ENCODE assay signal across 21 cellular contexts in genomic region chr14:29370024-29370423, GRCh38.
"Had no signal": no experiment of that assay in that cellular context is flagged by ENCODE, and none has a peak within 500 bp of the region (broad histone marks: within the 10 kb centered on the region; RNA-seq: fewer than 3 reads in every experiment).

No MANE protein-coding gene starts in this region.

- FAIRE-seq: K562 had no signal

- H3K27me3 ChIP-seq: SJSA1 had no signal

- ATAC-seq: K562, Panc1, T-cell had no signal

- H3K4me3 ChIP-seq: K562, SJSA1, SK-N-MC had no signal

- H3K9me3 ChIP-seq: SJSA1 had no signal

- H3K27ac ChIP-seq: KMS-11, SJSA1, SK-N-MC had no signal

- H3K4me1 ChIP-seq: SJSA1 had no signal

- H3K4me2 ChIP-seq: KMS-11 had no signal

- DNase-seq: Kasumi-1, NCI-H1092 treated with DMSO at 0.1 percent for 48 hours, NCI-H1436, NCI-H187, NCI-H2029, NCI-H2081 treated with DMSO at 0.1 percent for 48 hours, NCI-H2171, NCI-H226, NCI-H446, NCI-H510A, NCI-H524 treated with DMSO at 0.1 percent for 48 hours, NCI-H69, NCI-H774, Right ventricle myocardium superior, SIG-M5, T-cell had no signal

- H3K36me3 ChIP-seq: SJSA1 had no signal

- H3K9ac ChIP-seq: KMS-11 had no signal
